ENCODE assay signal across 1 cellular context in genomic region chr6:41040911-41041536, GRCh38.
TF ChIP-seq lines count a peak whose summit lies in the region.

No MANE protein-coding gene starts in this region.

TF ChIP-seq in HCT116, 20 proteins besides CTCF, POLR2A, EP300 and RAD21:
- TF ChIP-seq ATF3 (IDR thresholded peaks at IDR 0.05) = no peak
- no peak for TF ChIP-seq YY1 (IDR thresholded peaks at IDR 0.05; ENCODE audit: extremely low read depth, insufficient replicate concordance, low read depth, low read length)
- TF ChIP-seq TCF7L2 (IDR thresholded peaks at IDR 0.05; ENCODE audit: borderline replicate concordance, extremely low read depth, insufficient read depth, insufficient read length) = no peak
- no peak for TF ChIP-seq REST (IDR thresholded peaks at IDR 0.05; ENCODE audit: low read depth)
- TF ChIP-seq CBX3 (IDR thresholded peaks at IDR 0.05; ENCODE audit: low read depth) = no peak
- no peak for TF ChIP-seq ELF1 (IDR thresholded peaks at IDR 0.05; ENCODE audit: borderline replicate concordance, low read depth)
- no peak for TF ChIP-seq FOSL1 (IDR thresholded peaks at IDR 0.05; ENCODE audit: low read depth)
- TF ChIP-seq SP1 (IDR thresholded peaks at IDR 0.05; ENCODE audit: low read depth) = no peak
- TF ChIP-seq MAX (IDR thresholded peaks at IDR 0.05) = no peak
- TF ChIP-seq SRF (IDR thresholded peaks at IDR 0.05; ENCODE audit: low read depth) = no peak
- TF ChIP-seq CEBPB (IDR thresholded peaks at IDR 0.05; ENCODE audit: low read depth) = no peak
- TF ChIP-seq EZH2phosphoT487 (IDR thresholded peaks at IDR 0.05; ENCODE audit: borderline replicate concordance) = no peak
- no peak for TF ChIP-seq ZNF274 (IDR thresholded peaks at IDR 0.05; ENCODE audit: low read depth, low read length)
- no peak for TF ChIP-seq ZFX (IDR thresholded peaks at IDR 0.05)
- no peak for TF ChIP-seq POLR2AphosphoS5 (IDR thresholded peaks at IDR 0.05; ENCODE audit: low read depth, low read length)
- TF ChIP-seq ZBTB33 (IDR thresholded peaks at IDR 0.05; ENCODE audit: extremely low read depth, insufficient replicate concordance, low read length) = no peak
- no peak for TF ChIP-seq JUND (IDR thresholded peaks at IDR 0.05)
- no peak for TF ChIP-seq EZH2 (IDR thresholded peaks at IDR 0.05)
- no peak for TF ChIP-seq SIN3A (IDR thresholded peaks at IDR 0.05; ENCODE audit: low read depth)
- TF ChIP-seq EGR1 (IDR thresholded peaks at IDR 0.05; ENCODE audit: low read depth) = no peak
